ENCODE assay signal across 1 cellular context in the genomic region with DNA sequence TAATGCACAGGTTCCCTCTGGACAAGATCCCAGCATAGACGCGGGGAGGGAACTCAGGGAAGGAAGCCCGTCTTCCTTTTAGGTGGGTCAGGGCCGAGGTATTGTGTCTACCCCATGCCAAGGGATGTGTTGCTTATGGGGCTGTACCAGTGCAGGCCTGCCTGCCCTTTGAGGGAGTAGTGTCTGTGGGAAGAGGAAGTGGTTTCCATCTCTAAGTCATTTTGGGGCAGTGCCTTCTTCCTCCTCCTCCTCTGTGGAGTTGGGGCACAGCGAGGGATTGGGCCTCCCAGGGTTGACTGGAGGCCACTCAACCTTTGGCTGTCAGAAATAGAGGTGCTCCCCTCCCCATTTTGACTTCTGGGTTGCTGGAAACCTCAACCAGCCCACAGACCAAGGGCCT.
TF ChIP-seq lines count a peak whose summit lies in the region.

No MANE protein-coding gene starts in this region.

TF ChIP-seq in K562, 482 proteins besides CTCF, POLR2A, EP300 and RAD21:
- TF ChIP-seq SPI1 (IDR thresholded peaks at IDR 0.05; ENCODE audit: borderline replicate concordance, low read depth, low read length) (peak; percentile 85), TCF7L2 (IDR thresholded peaks at IDR 0.05; ENCODE audit: low read depth, low read length) (no peak), ZNF512 (tag; IDR thresholded peaks at IDR 0.05) (no peak), E2F1 (CRISPR knock-in tag; IDR thresholded peaks at IDR 0.05) (no peak), PHB (CRISPR knock-in tag; IDR thresholded peaks at IDR 0.05) (no peak)
- TF ChIP-seq, protein P1, sequence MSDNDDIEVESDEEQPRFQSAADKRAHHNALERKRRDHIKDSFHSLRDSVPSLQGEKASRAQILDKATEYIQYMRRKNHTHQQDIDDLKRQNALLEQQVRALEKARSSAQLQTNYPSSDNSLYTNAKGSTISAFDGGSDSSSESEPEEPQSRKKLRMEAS (CRISPR knock-in tag; IDR thresholded peaks at IDR 0.05): no peak
